ENCODE assay signal across 17 cellular contexts in the genomic region with DNA sequence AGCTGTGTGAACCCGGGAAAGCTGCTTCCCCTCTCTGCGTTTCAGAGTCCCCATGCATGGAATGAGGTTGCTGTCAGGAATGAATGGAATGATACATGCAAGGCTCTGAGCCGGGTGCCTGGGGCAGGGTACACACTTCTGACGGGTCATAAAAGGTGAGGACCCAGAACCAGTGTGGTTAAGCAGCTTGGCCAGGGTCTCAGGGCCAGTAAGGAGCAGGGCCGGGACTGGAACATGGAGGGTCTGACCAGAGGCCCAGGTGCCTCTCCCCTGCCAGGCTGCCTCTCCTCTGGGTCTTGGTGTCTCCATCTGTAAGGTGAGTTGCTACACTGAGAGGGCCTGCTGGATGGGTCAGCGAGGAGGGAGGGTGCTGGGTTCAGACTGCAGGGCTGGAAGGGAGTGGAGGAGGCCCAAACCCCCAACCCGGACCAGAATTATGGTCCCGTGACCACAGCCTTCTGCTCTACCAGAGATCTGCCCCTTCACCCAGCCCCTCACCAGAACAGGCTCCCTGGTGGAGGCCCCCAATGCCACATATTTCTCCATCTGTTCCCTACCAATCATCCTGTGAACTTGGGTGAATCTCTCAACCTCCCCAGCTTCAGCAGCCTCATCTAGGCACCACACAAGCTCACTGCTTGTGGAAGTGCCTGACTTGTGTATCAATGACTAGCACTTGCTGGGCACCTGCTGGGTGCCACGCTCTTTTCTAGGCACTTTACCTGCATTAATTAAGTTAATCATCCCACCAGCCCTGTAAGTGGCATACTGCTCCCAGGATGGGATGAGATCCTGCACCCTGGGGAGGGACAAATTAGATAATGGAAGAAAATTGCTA. TPM values are rescaled to one million over a fixed set of nuclear protein-coding genes. Genes with fewer than 3 reads are reported as not detected.
A peak's percentile ranks its signal among the peaks of the same experiment; 100 is the strongest.
DNase-seq lines count a peak whose midpoint lies in the region; ATAC-seq and TF ChIP-seq lines count a peak whose summit lies in the region.
"Had no signal": no experiment of that assay in that cellular context is flagged by ENCODE, and none has a peak within 500 bp of the region (broad histone marks: within the 10 kb centered on the region; RNA-seq: fewer than 3 reads in every experiment).

No MANE protein-coding gene starts in this region.

- intact Hi-C loops in spleen (cut with DNase I; ENCODE audit: low total_unique reads): no loop called here

- H3K9me3 ChIP-seq in RWPE2 (ENCODE audit: severe bottlenecking) (no peaks in the 10 kb centered on the region), spleen (no peaks in the 10 kb centered on the region)
- H3K9me3 ChIP-seq: ascending aorta had no signal

- TF ChIP-seq POLR2A in spleen (IDR thresholded peaks at IDR 0.05): no peak

- no peaks in the 10 kb centered on the region for H3K27me3 ChIP-seq in RWPE2 (ENCODE audit: insufficient read depth, poor library complexity, severe bottlenecking)
- no peaks in the 10 kb centered on the region for H3K27me3 ChIP-seq in spleen (replicated peaks in 1 of 7)
- H3K27me3 ChIP-seq: ascending aorta had no signal

- ATAC-seq in RWPE2 (ENCODE audit: low read depth): peak; percentile 27; the same call in 1 of the 3 replicates
- no peak for ATAC-seq in GM18520 (IDR thresholded peaks at IDR 0.05; ENCODE audit: unreplicated experiment)
- no peak for ATAC-seq in HG02588 (IDR thresholded peaks at IDR 0.05; ENCODE audit: unreplicated experiment)
- ATAC-seq: left colon; naive thymus-derived CD8-positive, alpha-beta T cell had no signal

- H3K4me3 ChIP-seq in RWPE2 (ENCODE audit: severe bottlenecking) (no peak overlapping the region), spleen (no peak overlapping the region)
- H3K4me3 ChIP-seq: ascending aorta had no signal

- H3K4me1 ChIP-seq in RWPE2 (ENCODE audit: insufficient read depth, poor library complexity, severe bottlenecking): no peaks in the 10 kb centered on the region
- H3K4me1 ChIP-seq in spleen: no peaks in the 10 kb centered on the region
- H3K4me1 ChIP-seq: ascending aorta had no signal

- DNase-seq in NCI-H1436 (lab: John Stamatoyannopoulos, UW) (peak; percentile 12), NCI-H1436 treated with DMSO at 0.1 percent for 48 hours (lab: John Stamatoyannopoulos, UW) (no peak), RWPE2 (ENCODE audit: low spot score) (peak; percentile 24), hepatic stellate cell (ENCODE audit: low spot score) (peak; percentile 47), spleen (peak; percentile 54)
- no peak for DNase-seq in stimulated activated CD4-positive, alpha-beta T cell treated with anti-CD3 and anti-CD28 coated beads, Interleukin-4, amount 100 ng/mL, for 1 hour
- DNase-seq: CD8-positive, alpha-beta memory T cell; left colon; MV-4-11; NCI-H510A treated with DMSO at 0.1 percent for 48 hours; substantia nigra had no signal

- 87 to 94% (median 91%) methylated on average over 6 to 9 of the region's 9 CpGs for WGBS in spleen, 5 donors

- H3K36me3 ChIP-seq in RWPE2 (ENCODE audit: low read depth) (no peaks in the 10 kb centered on the region), spleen (no peaks in the 10 kb centered on the region)
- H3K36me3 ChIP-seq: ascending aorta had no signal

- no peak overlapping the region for H3K27ac ChIP-seq in RWPE2 (ENCODE audit: poor library complexity, severe bottlenecking)
- H3K27ac ChIP-seq in spleen: no peak overlapping the region
- H3K27ac ChIP-seq: 22Rv1, ascending aorta, RWPE1 had no signal

- TF ChIP-seq CTCF in RWPE2 (IDR thresholded peaks at IDR 0.05; ENCODE audit: poor library complexity, severe bottlenecking) (no peak), spleen (IDR thresholded peaks at IDR 0.05 in 8 of 11, conservative IDR thresholded peaks at IDR 0.05 in 3 of 11) (no peak)

RNA-seq across cellular contexts. Expression of gene LRP8, which starts 16.2 kb away (rescaled TPM):
- 10 to 100 TPM in 1 of 7 donors, 1 to 10 TPM in 6; 4.0 to 14.4 (median 8.0) TPM for total RNA-seq in spleen
- 1 to 10 TPM; 1.7 to 2.4 (median 2.0) TPM for polyA plus RNA-seq in spleen

Comparison
In these comparisons a context has a peak if more than half of its experiments do, and no peak if none do; other contexts are left out.
1. DNase-seq: peak in NCI-H1436 (single experiment), RWPE2 (single experiment), hepatic stellate cell (single experiment) and spleen (single experiment); none in NCI-H1436 treated with DMSO at 0.1 percent for 48 hours (single experiment) and stimulated activated CD4-positive, alpha-beta T cell treated with anti-CD3 and anti-CD28 coated beads, Interleukin-4, amount 100 ng/mL, for 1 hour (single experiment).